10 cellular contexts compared by ENCODE assay signal in the genomic region with DNA sequence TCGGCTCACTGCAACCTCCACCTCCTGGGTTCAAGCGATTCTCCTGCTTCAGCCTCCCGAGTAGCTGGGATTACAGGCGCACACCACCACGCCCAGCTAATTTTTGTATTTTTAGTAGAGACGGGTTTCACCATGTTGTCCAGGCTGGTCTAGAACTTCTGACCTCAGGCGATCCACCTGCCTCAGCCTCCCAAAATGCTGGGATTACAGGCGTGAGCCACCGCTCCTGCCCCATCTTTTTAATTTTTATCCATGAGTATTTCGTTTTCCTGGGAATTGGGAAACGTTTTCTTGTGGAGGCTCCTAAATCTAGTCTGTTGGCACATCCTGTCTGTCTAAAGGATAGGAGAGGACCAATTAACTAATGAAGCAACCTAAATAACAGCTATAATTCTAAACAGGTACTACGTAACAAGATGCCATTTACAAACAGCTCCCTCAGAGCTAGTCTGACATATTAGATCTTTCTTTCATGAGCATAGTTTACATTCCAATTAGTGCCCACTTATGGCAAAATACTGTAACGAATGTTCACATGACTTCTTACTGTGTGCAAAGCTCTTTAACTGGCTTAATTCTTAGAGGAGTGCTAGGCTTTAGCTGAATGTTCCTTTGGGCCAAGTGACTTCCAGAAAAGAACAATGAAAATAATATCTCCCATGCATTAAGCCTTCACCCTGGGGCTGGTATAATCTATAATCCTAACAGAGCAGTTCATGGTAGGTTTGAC.
DNase-seq lines count a peak whose midpoint lies in the region; ATAC-seq and TF ChIP-seq lines count a peak whose summit lies in the region.
"Had no signal": no experiment of that assay in that cellular context is flagged by ENCODE, and none has a peak within 500 bp of the region (broad histone marks: within the 10 kb centered on the region; RNA-seq: fewer than 3 reads in every experiment).

No MANE protein-coding gene starts in this region.

- H3K4me1 ChIP-seq in CD8-positive, alpha-beta T cell (ENCODE audit: insufficient read depth, low read length), result no peaks in the 10 kb centered on the region
- peaks cover 10% of the 10 kb centered on the region for H3K4me1 ChIP-seq in mucosa of descending colon (ENCODE audit: low read depth)

- intact Hi-C loops in CD8-positive, alpha-beta T cell (cut with DNase I, micrococcal nuclease), result no loop called here
- intact Hi-C loops in mucosa of descending colon (cut with DNase I, micrococcal nuclease), result no loop called here

- no peak for TF ChIP-seq CTCF in CD8-positive, alpha-beta T cell (IDR thresholded peaks at IDR 0.05)
- TF ChIP-seq CTCF in neural crest cell (conservative IDR thresholded peaks at IDR 0.05), result no peak
- TF ChIP-seq CTCF in mucosa of descending colon (IDR thresholded peaks at IDR 0.05), result no peak

- H3K36me3 ChIP-seq in CD8-positive, alpha-beta T cell (ENCODE audit: insufficient read depth, low read length), result no peaks in the 10 kb centered on the region
- no peaks in the 10 kb centered on the region for H3K36me3 ChIP-seq in mucosa of descending colon (ENCODE audit: low read depth)

- no peaks in the 10 kb centered on the region for H3K36me3 Mint-ChIP-seq in CD8-positive, alpha-beta T cell
- H3K36me3 Mint-ChIP-seq in IgD-negative memory B cell, result no peaks in the 10 kb centered on the region
- no peaks in the 10 kb centered on the region for H3K36me3 Mint-ChIP-seq in activated naive CD8-positive, alpha-beta T cell treated with anti-CD3 and anti-CD28 coated beads, Interleukin-2, amount 50 U/mL, for 24 hours (ENCODE audit: low read depth)
- H3K36me3 Mint-ChIP-seq in neural crest cell (ENCODE audit: low read depth), result no peaks in the 10 kb centered on the region

- CTCF ChIA-PET in CD8-positive, alpha-beta T cell (lab: Charles Lee), result no interaction called here

- no peak for DNase-seq in CD8-positive, alpha-beta T cell
- no peak for DNase-seq in activated naive CD8-positive, alpha-beta T cell treated with anti-CD3 and anti-CD28 coated beads, Interleukin-2, amount 50 U/mL, for 24 hours
- DNase-seq in neural crest cell (ENCODE audit: low read depth, low spot score) (no peak), Kasumi-1 (lab: John Stamatoyannopoulos, UW) (no peak), mucosa of descending colon (no peak), SHP77 (lab: John Stamatoyannopoulos, UW) (no peak)
- DNase-seq: KBM-7 had no signal

- POLR2A ChIA-PET in CD8-positive, alpha-beta T cell (lab: Charles Lee), result interaction anchor here (0.9 kb wide), 1 partner anchor 8 kb away, joined by 3 read pairs; no protein-coding TSS in a partner anchor

- no peak overlapping the region for H3K27ac Mint-ChIP-seq in CD8-positive, alpha-beta T cell
- H3K27ac Mint-ChIP-seq in IgD-negative memory B cell (no peak overlapping the region), neural crest cell (ENCODE audit: unreplicated experiment) (no peak overlapping the region)
- H3K27ac Mint-ChIP-seq in activated naive CD8-positive, alpha-beta T cell treated with anti-CD3 and anti-CD28 coated beads, Interleukin-2, amount 50 U/mL, for 24 hours, result no peak overlapping the region

- peaks cover 23% of the 10 kb centered on the region for H3K27me3 Mint-ChIP-seq in CD8-positive, alpha-beta T cell (ENCODE audit: low read depth)
- H3K27me3 Mint-ChIP-seq in IgD-negative memory B cell (peaks cover 8% of the 10 kb centered on the region), neural crest cell (ENCODE audit: low read depth) (no peaks in the 10 kb centered on the region)
- H3K27me3 Mint-ChIP-seq in activated naive CD8-positive, alpha-beta T cell treated with anti-CD3 and anti-CD28 coated beads, Interleukin-2, amount 50 U/mL, for 24 hours, result peaks cover 51% of the 10 kb centered on the region

- H3K9me3 ChIP-seq in CD8-positive, alpha-beta T cell (ENCODE audit: low read length), result no peaks in the 10 kb centered on the region
- H3K9me3 ChIP-seq in mucosa of descending colon, result no peaks in the 10 kb centered on the region

- no peak overlapping the region for H3K27ac ChIP-seq in CD8-positive, alpha-beta T cell (ENCODE audit: low read depth, low read length)
- H3K27ac ChIP-seq: RWPE1, VCaP had no signal

- H3K9me3 Mint-ChIP-seq in CD8-positive, alpha-beta T cell, result no peaks in the 10 kb centered on the region
- H3K9me3 Mint-ChIP-seq in IgD-negative memory B cell, result no peaks in the 10 kb centered on the region
- H3K9me3 Mint-ChIP-seq in activated naive CD8-positive, alpha-beta T cell treated with anti-CD3 and anti-CD28 coated beads, Interleukin-2, amount 50 U/mL, for 24 hours, result no peaks in the 10 kb centered on the region
- no peaks in the 10 kb centered on the region for H3K9me3 Mint-ChIP-seq in neural crest cell

- peak overlapping the region; percentile 81 for H3K4me3 Mint-ChIP-seq in CD8-positive, alpha-beta T cell
- H3K4me3 Mint-ChIP-seq in IgD-negative memory B cell (peak overlapping the region; percentile 38 to 88 (median 68)), neural crest cell (peak overlapping the region; percentile 76)
- H3K4me3 Mint-ChIP-seq in activated naive CD8-positive, alpha-beta T cell treated with anti-CD3 and anti-CD28 coated beads, Interleukin-2, amount 50 U/mL, for 24 hours, result peak overlapping the region; percentile 38

- H3K4me1 Mint-ChIP-seq in CD8-positive, alpha-beta T cell (ENCODE audit: low read depth), result peaks cover 13% of the 10 kb centered on the region
- H3K4me1 Mint-ChIP-seq in IgD-negative memory B cell (peaks cover 4 to 9% (median 5%) of the 10 kb centered on the region in 3 donors), neural crest cell (peaks cover 8% of the 10 kb centered on the region)
- peaks cover 9% of the 10 kb centered on the region for H3K4me1 Mint-ChIP-seq in activated naive CD8-positive, alpha-beta T cell treated with anti-CD3 and anti-CD28 coated beads, Interleukin-2, amount 50 U/mL, for 24 hours

- H3K27me3 ChIP-seq in CD8-positive, alpha-beta T cell (ENCODE audit: insufficient read depth, low read length), result no peaks in the 10 kb centered on the region

- no peak overlapping the region for H3K4me3 ChIP-seq in CD8-positive, alpha-beta T cell (ENCODE audit: low read depth, low read length)
- H3K4me3 ChIP-seq in mucosa of descending colon, result no peak overlapping the region

- ATAC-seq in CD8-positive, alpha-beta T cell, result no peak
- no peak for ATAC-seq in activated naive CD8-positive, alpha-beta T cell treated with anti-CD3 and anti-CD28 coated beads, Interleukin-2, amount 50 U/mL, for 24 hours
- no peak for ATAC-seq in mucosa of descending colon
